22 cellular contexts compared by ENCODE assay signal in the genomic region with DNA sequence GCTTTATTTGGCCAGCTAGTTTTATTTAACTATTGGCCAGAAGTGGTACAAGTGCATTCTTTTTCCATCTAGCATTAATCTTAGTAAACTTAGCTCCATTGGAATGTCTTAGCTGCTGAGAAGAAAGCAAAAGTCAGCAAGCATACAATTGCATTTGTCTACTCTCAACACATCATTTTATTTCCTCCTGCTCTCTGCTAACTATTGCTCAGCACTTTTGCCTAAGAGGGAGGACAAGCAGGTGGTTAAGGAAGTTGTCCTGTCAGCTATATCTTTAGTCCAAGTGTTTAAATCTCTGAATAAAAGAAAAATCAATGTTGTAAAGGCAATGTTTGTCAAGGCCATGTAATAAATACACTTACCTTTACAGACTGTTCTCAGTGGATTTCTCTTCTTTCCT. TPM values are rescaled to one million over a fixed set of nuclear protein-coding genes. Genes with fewer than 3 reads are reported as not detected.
DNase-seq lines count a peak whose midpoint lies in the region; ATAC-seq and TF ChIP-seq lines count a peak whose summit lies in the region.
"Had no signal": no experiment of that assay in that cellular context is flagged by ENCODE, and none has a peak within 500 bp of the region (broad histone marks: within the 10 kb centered on the region; RNA-seq: fewer than 3 reads in every experiment).

No MANE protein-coding gene starts in this region.

- H3K27me3 ChIP-seq in upper lobe of right lung, result no peaks in the 10 kb centered on the region
- no peaks in the 10 kb centered on the region for H3K27me3 ChIP-seq in gastroesophageal sphincter
- H3K27me3 ChIP-seq: SJCRH30 had no signal

- H3K4me3 ChIP-seq in upper lobe of right lung, result no peak overlapping the region
- no peak overlapping the region for H3K4me3 ChIP-seq in gastroesophageal sphincter
- H3K4me3 ChIP-seq: GM23248, SJCRH30 had no signal

- intact Hi-C loops in left colon (cut with DNase I, micrococcal nuclease), result no loop called here
- intact Hi-C loops in upper lobe of right lung (cut with DNase I), result no loop called here

- H3K36me3 ChIP-seq in upper lobe of right lung (no peaks in the 10 kb centered on the region), gastroesophageal sphincter (no peaks in the 10 kb centered on the region)
- H3K36me3 ChIP-seq: SJCRH30 had no signal

- TF ChIP-seq POLR2A in gastroesophageal sphincter (IDR thresholded peaks at IDR 0.05), result no peak

- TF ChIP-seq EP300 in gastroesophageal sphincter (IDR thresholded peaks at IDR 0.05), result no peak

- TF ChIP-seq CTCF in upper lobe of right lung (IDR thresholded peaks at IDR 0.05) (no peak), gastroesophageal sphincter (IDR thresholded peaks at IDR 0.05) (no peak)

- ATAC-seq in left colon, result peak; percentile 80
- peak; percentile 23 for ATAC-seq in upper lobe of right lung
- ATAC-seq in gastroesophageal sphincter, result no peak
- ATAC-seq in GM18498 (IDR thresholded peaks at IDR 0.05; ENCODE audit: unreplicated experiment), result no peak
- ATAC-seq: T-cell had no signal

- no peaks in the 10 kb centered on the region for H3K9me3 ChIP-seq in upper lobe of right lung
- H3K9me3 ChIP-seq in gastroesophageal sphincter, result no peaks in the 10 kb centered on the region
- H3K9me3 ChIP-seq: SJCRH30 had no signal

- no peak overlapping the region for H3K27ac ChIP-seq in upper lobe of right lung
- no peak overlapping the region for H3K27ac ChIP-seq in gastroesophageal sphincter
- H3K27ac ChIP-seq: GM23248, SJCRH30 had no signal

- peak; percentile 11 for DNase-seq in NOMO-1 treated with DMSO at 0.1 percent for 48 hours (lab: John Stamatoyannopoulos, UW; ENCODE audit: unreplicated experiment)
- DNase-seq in NOMO-1 treated with dmso at 0.1 percent for 144 hours (lab: John Stamatoyannopoulos, UW; ENCODE audit: unreplicated experiment), result no peak
- peak; percentile 49 for DNase-seq in OCI-M1 (lab: John Stamatoyannopoulos, UW)
- DNase-seq in left colon, result no peak
- no peak for DNase-seq in upper lobe of right lung
- DNase-seq in stimulated activated CD4-positive, alpha-beta T cell treated with anti-CD3 and anti-CD28 coated beads, Interleukin-15, amount 100 ng/mL, for 24 hours, result no peak
- DNase-seq: C1 segment of cervical spinal cord; CD4-positive, alpha-beta memory T cell; COR-L47; DMS79; EL; GDM1; GM23248; H7; Kasumi-1; NCI-H2029; NCI-H446 treated with DMSO at 0.1 percent for 48 hours; SJCRH30; T-cell had no signal

- H3K4me1 ChIP-seq in upper lobe of right lung (no peaks in the 10 kb centered on the region), gastroesophageal sphincter (peaks cover 0 to 6% (median 0%) of the 10 kb centered on the region in 3 donors)
- H3K4me1 ChIP-seq: SJCRH30 had no signal

RNA-seq across cellular contexts. Expression of gene FHIT, which starts 51.0 kb away (rescaled TPM):
- total RNA-seq in left colon, result 10 to 100 TPM; 14.5 to 17.2 TPM
- 9.6 TPM for total RNA-seq in upper lobe of right lung
- 1 to 10 TPM; 1.4 to 7.3 (median 3.9) TPM for total RNA-seq in gastroesophageal sphincter
- total RNA-seq: HT-29 had no signal

Comparison
In these comparisons a context has a peak if more than half of its experiments do, and no peak if none do; other contexts are left out.
1. DNase-seq: peak in NOMO-1 treated with DMSO at 0.1 percent for 48 hours (single experiment) and OCI-M1 (single experiment); none in NOMO-1 treated with dmso at 0.1 percent for 144 hours (single experiment), left colon (0 of 2), upper lobe of right lung (single experiment) and stimulated activated CD4-positive, alpha-beta T cell treated with anti-CD3 and anti-CD28 coated beads, Interleukin-15, amount 100 ng/mL, for 24 hours (single experiment).
2. ATAC-seq: peak in left colon (single experiment) and upper lobe of right lung (single experiment); none in gastroesophageal sphincter (single experiment) and GM18498 (single experiment).